Comparison of ENCODE assay signal across 16 cellular contexts in the genomic region with DNA sequence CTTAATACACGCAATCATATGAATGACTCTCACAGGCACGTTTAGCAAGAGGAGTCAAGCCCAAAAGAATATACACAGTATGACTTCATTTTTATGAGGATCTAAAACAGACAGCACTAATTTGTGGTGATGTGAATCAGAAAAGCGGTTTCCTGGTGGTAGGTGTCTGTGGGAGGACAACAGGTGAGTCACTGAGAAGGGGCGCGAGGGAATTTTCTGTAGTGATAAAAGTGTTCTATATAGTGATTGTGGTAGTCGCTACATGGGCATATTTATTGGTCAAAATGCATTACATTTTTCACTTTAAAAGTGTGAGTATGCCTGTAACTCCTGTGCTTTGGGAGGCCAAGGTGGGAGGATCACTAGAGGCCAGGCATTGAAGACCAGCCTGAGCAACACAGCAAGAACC. TPM values are rescaled to one million over a fixed set of nuclear protein-coding genes. Genes with fewer than 3 reads are reported as not detected.
DNase-seq lines count a peak whose midpoint lies in the region; ATAC-seq, FAIRE-seq and TF ChIP-seq lines count a peak whose summit lies in the region.
"Had no signal": no experiment of that assay in that cellular context is flagged by ENCODE, and none has a peak within 500 bp of the region (broad histone marks: within the 10 kb centered on the region; RNA-seq: fewer than 3 reads in every experiment).

No MANE protein-coding gene starts in this region.

- ATAC-seq in foreskin keratinocyte (peak; percentile 87), HepG2 (no peak)

- H4K91ac ChIP-seq in H9 (ENCODE audit: insufficient read length, low read depth, low read length), result no peak overlapping the region

- intact Hi-C loops in HepG2 (cut with micrococcal nuclease; ENCODE audit: unreplicated experiment), result no loop called here

- H2BK120ac ChIP-seq in H9 (ENCODE audit: low read depth, low read length, poor library complexity, severe bottlenecking), result no peak overlapping the region

- H3K79me2 ChIP-seq in HepG2 (ENCODE audit: insufficient read depth, low read length), result no peaks in the 10 kb centered on the region
- H3K79me2 ChIP-seq in H9 (ENCODE audit: insufficient read depth, low read length), result no peaks in the 10 kb centered on the region

- peaks cover 11% of the 10 kb centered on the region for H3K4me1 ChIP-seq in foreskin keratinocyte
- peaks cover 9% of the 10 kb centered on the region for H3K4me1 ChIP-seq in HepG2 (ENCODE audit: insufficient read depth, low read length)
- no peaks in the 10 kb centered on the region for H3K4me1 ChIP-seq in H9 (ENCODE audit: insufficient read depth, low read length)
- H3K4me1 ChIP-seq: thyroid gland had no signal

- TF ChIP-seq POLR2A in HepG2 (IDR thresholded peaks at IDR 0.05; ENCODE audit: insufficient read depth in 1 of 2, low read depth in 2 of 2, low read length in 2 of 2), result no peak

- CTCF ChIA-PET in HepG2 (lab: Yijun Ruan, JAX; ENCODE audit: low intra/inter-chr PET ratio, low total read pairs), result no interaction called here

- H2BK20ac ChIP-seq in H9 (ENCODE audit: low read depth, low read length, poor library complexity, severe bottlenecking), result no peak overlapping the region

- H2BK12ac ChIP-seq in H9 (ENCODE audit: insufficient read length, low read depth, low read length), result no peak overlapping the region

- 61% methylated on average over 6 of the region's 6 CpGs for WGBS in HepG2 (ENCODE audit: low lambda C conversion rate)
- no CpG with 5 or more reads among the region's 6 CpGs for WGBS in H9 (ENCODE audit: extremely low coverage, insufficient read length, low lambda C conversion rate)

- peak; percentile 77 for DNase-seq in activated naive CD4-positive, alpha-beta T cell treated with Interleukin-2 at 50 U/mL for 16 hours
- DNase-seq in activated naive CD4-positive, alpha-beta T cell (lab: John Stamatoyannopoulos, UW), result no peak
- DNase-seq in activated T-cell treated with anti-CD3 and anti-CD28 coated beads, Interleukin-2, amount 50 U/mL, for 48 hours, result peak; percentile 71 to 78
- DNase-seq in foreskin keratinocyte (peak; percentile 82 to 84), HepG2 (ENCODE audit: low spot score) (no peak), H9 (no peak), NCI-H1436 treated with DMSO at 0.1 percent for 48 hours (lab: John Stamatoyannopoulos, UW) (no peak)
- DNase-seq: cortex of kidney, DMS79 treated with DMSO at 0.1 percent for 48 hours, kidney, MM.1S, NCI-H510A, thyroid gland had no signal

- H3K4me3 Mint-ChIP-seq in stimulated activated naive CD8-positive, alpha-beta T cell treated with anti-CD3 and anti-CD28 coated beads, Interleukin-15, Interleukin-2, amounts not matched to agents 100 ng/mL and 50 ng/mL, for 24 hours, result no peak overlapping the region
- no peak overlapping the region for H3K4me3 Mint-ChIP-seq in H9
- H3K4me3 Mint-ChIP-seq: naive thymus-derived CD8-positive, alpha-beta T cell had no signal

- H3K9ac ChIP-seq in HepG2 (ENCODE audit: insufficient read depth, low read depth, low read length) (no peak overlapping the region), H9 (ENCODE audit: extremely low read depth, insufficient read length, low read length) (no peak overlapping the region)

- H3K14ac ChIP-seq in H9 (ENCODE audit: insufficient read depth, low read length), result no peak overlapping the region

- POLR2A ChIA-PET in HepG2 (lab: Yijun Ruan, JAX), result no interaction called here

- no peak overlapping the region for H2BK5ac ChIP-seq in H9 (ENCODE audit: insufficient read length, low read length)

- H4K20me1 ChIP-seq in HepG2 (ENCODE audit: insufficient read depth, low read length) (no peaks in the 10 kb centered on the region), H9 (ENCODE audit: control insufficient read depth, insufficient read depth, insufficient read length) (no peaks in the 10 kb centered on the region)

- H3K4me3 ChIP-seq in HepG2 (replicated peaks in 1 of 3; ENCODE audit: insufficient read depth in 1 of 3, low read depth in 2 of 3, low read length in 3 of 3), result no peak overlapping the region
- H3K4me3 ChIP-seq: SK-N-MC, thyroid gland had no signal

- no peak for TF ChIP-seq RAD21 in HepG2 (CRISPR knock-in tag; IDR thresholded peaks at IDR 0.05)

- no peak overlapping the region for H2BK15ac ChIP-seq in H9 (ENCODE audit: low read depth, low read length)

- H3K27me3 ChIP-seq in foreskin keratinocyte (no peaks in the 10 kb centered on the region), HepG2 (ENCODE audit: control insufficient read depth in 1 of 2, insufficient read depth in 2 of 2, low read length in 2 of 2) (peaks cover 0 to 10% of the 10 kb centered on the region in 2 experiments; a peak in 3 of 5 replicates), H9 (ENCODE audit: insufficient read depth, low read length) (no peaks in the 10 kb centered on the region)
- H3K27me3 ChIP-seq: thyroid gland had no signal

- no peak overlapping the region for H3K4ac ChIP-seq in H9 (ENCODE audit: low read depth, low read length)

- no peak for TF ChIP-seq CTCF in foreskin keratinocyte (conservative IDR thresholded peaks at IDR 0.05)
- TF ChIP-seq CTCF in HepG2 (CRISPR knock-in tag; IDR thresholded peaks at IDR 0.05), result no peak
- no peak for TF ChIP-seq CTCF in H9 (conservative IDR thresholded peaks at IDR 0.05)

- no peak overlapping the region for H3T11ph ChIP-seq in H9 (ENCODE audit: low read length)

- peaks cover 10% of the 10 kb centered on the region for H3K27me3 Mint-ChIP-seq in stimulated activated naive CD8-positive, alpha-beta T cell treated with anti-CD3 and anti-CD28 coated beads, Interleukin-15, Interleukin-2, amounts not matched to agents 100 ng/mL and 50 ng/mL, for 24 hours
- H3K27me3 Mint-ChIP-seq in H9 (ENCODE audit: low read depth), result no peaks in the 10 kb centered on the region; the same call in 1 of the 2 replicates

- no peak overlapping the region for H3K23ac ChIP-seq in H9 (ENCODE audit: insufficient read length, low read depth, low read length)

- H4K5ac ChIP-seq in H9 (ENCODE audit: insufficient read length, low read depth, low read length), result no peak overlapping the region

- H3K36me3 Mint-ChIP-seq in stimulated activated naive CD8-positive, alpha-beta T cell treated with anti-CD3 and anti-CD28 coated beads, Interleukin-15, Interleukin-2, amounts not matched to agents 100 ng/mL and 50 ng/mL, for 24 hours (ENCODE audit: low read depth), result no peaks in the 10 kb centered on the region
- H3K36me3 Mint-ChIP-seq in H9 (ENCODE audit: insufficient read depth in 1 of 3, low read depth in 3 of 3), result peaks cover 0 to 4% (median 2%) of the 10 kb centered on the region in 3 experiments; a peak in 4 of 7 replicates
- H3K36me3 Mint-ChIP-seq: naive thymus-derived CD8-positive, alpha-beta T cell had no signal

- TF ChIP-seq EP300 in HepG2 (IDR thresholded peaks at IDR 0.05; ENCODE audit: low read depth in 2 of 2, low read length in 2 of 2) (no peak), HepG2 (CRISPR knock-in tag; IDR thresholded peaks at IDR 0.05; ENCODE audit: borderline replicate concordance) (no peak)

- H3K9me3 ChIP-seq in HepG2 (ENCODE audit: low read length), result no peaks in the 10 kb centered on the region
- no peaks in the 10 kb centered on the region for H3K9me3 ChIP-seq in H9 (ENCODE audit: control insufficient read depth, low read depth, low read length)
- H3K9me3 ChIP-seq: thyroid gland had no signal

- no peaks in the 10 kb centered on the region for H3K9me3 Mint-ChIP-seq in stimulated activated naive CD8-positive, alpha-beta T cell treated with anti-CD3 and anti-CD28 coated beads, Interleukin-15, Interleukin-2, amounts not matched to agents 100 ng/mL and 50 ng/mL, for 24 hours
- peaks cover 0 to 3% of the 10 kb centered on the region in 2 experiments; a peak in 1 of 5 replicates for H3K9me3 Mint-ChIP-seq in H9
- H3K9me3 Mint-ChIP-seq: naive thymus-derived CD8-positive, alpha-beta T cell had no signal

- BruUV-seq in HepG2 (replicated peaks; lab: Mats Ljungman, UMichigan), result no TSS peak

- H3K4me1 Mint-ChIP-seq in stimulated activated naive CD8-positive, alpha-beta T cell treated with anti-CD3 and anti-CD28 coated beads, Interleukin-15, Interleukin-2, amounts not matched to agents 100 ng/mL and 50 ng/mL, for 24 hours (ENCODE audit: low read depth), result peaks cover 32% of the 10 kb centered on the region
- H3K4me1 Mint-ChIP-seq in H9, result peaks cover 0 to 3% of the 10 kb centered on the region in 2 experiments; a peak in 1 of 4 replicates
- H3K4me1 Mint-ChIP-seq: naive thymus-derived CD8-positive, alpha-beta T cell had no signal

- FAIRE-seq in HepG2 (lab: Jason Lieb, UNC), result no peak
- FAIRE-seq: kidney had no signal

- no peak overlapping the region for H2AK5ac ChIP-seq in H9 (ENCODE audit: insufficient read length, low read length)

- H3K27ac ChIP-seq in foreskin keratinocyte, result no peak overlapping the region
- H3K27ac ChIP-seq in HepG2 (ENCODE audit: extremely low read length, insufficient read depth, low read length), result no peak overlapping the region
- no peak overlapping the region for H3K27ac ChIP-seq in H9 (ENCODE audit: insufficient read length, low read depth, low read length)
- H3K27ac ChIP-seq: SK-N-MC, thyroid gland had no signal

- no peaks in the 10 kb centered on the region for H3K79me1 ChIP-seq in H9 (ENCODE audit: insufficient read depth, low read depth, low read length, poor library complexity, severe bottlenecking)

- in situ Hi-C loops in HepG2 (cut with HindIII; ENCODE audit: extremely low pct_ligation_motif_present, low pct_unique_long_range_greater_than_20kb), result no loop called here

- H3K27ac Mint-ChIP-seq in stimulated activated naive CD8-positive, alpha-beta T cell treated with anti-CD3 and anti-CD28 coated beads, Interleukin-15, Interleukin-2, amounts not matched to agents 100 ng/mL and 50 ng/mL, for 24 hours, result peak overlapping the region; percentile 74
- no peak overlapping the region for H3K27ac Mint-ChIP-seq in H9

- no peaks in the 10 kb centered on the region for H3K23me2 ChIP-seq in H9 (ENCODE audit: insufficient read length, low read depth, low read length, poor library complexity, severe bottlenecking)

- no peaks in the 10 kb centered on the region for H3K36me3 ChIP-seq in HepG2 (replicated peaks in 1 of 2; ENCODE audit: control insufficient read depth in 1 of 2, insufficient read depth in 2 of 2, low read length in 2 of 2)
- H3K36me3 ChIP-seq: thyroid gland had no signal

- H3K56ac ChIP-seq in H9 (ENCODE audit: insufficient read length, low read depth, low read length), result no peak overlapping the region

- H3K18ac ChIP-seq in H9 (ENCODE audit: insufficient read length, low read depth, low read length), result no peak overlapping the region

- H2AFZ ChIP-seq in HepG2 (ENCODE audit: low read length) (no peak overlapping the region), H9 (ENCODE audit: low read length) (no peak overlapping the region)

- H4K8ac ChIP-seq in H9 (replicated peaks; ENCODE audit: insufficient read length, low read depth, low read length), result no peak overlapping the region

- no peak overlapping the region for H3K4me2 ChIP-seq in HepG2 (ENCODE audit: low read depth, low read length)
- H3K4me2 ChIP-seq in H9 (ENCODE audit: insufficient read depth, insufficient read length, low read length), result no peak overlapping the region

RNA-seq across cellular contexts. Expression of a gene that starts 7.6 kb away (rescaled TPM):
- 34.9 and 35.7 TPM in 2 replicates for total RNA-seq in foreskin keratinocyte
- polyA plus RNA-seq in foreskin keratinocyte, result 3.9 and 4.9 TPM in 2 replicates
- 26.7 and 30.9 TPM in 2 replicates for total RNA-seq in HepG2 (2016; rRNA removed; fragmentation: Illumina TruSeq; extraction: Trizol)
- 6.9 and 8.1 TPM in 2 replicates for total RNA-seq in HepG2 (2016; cell fraction: cytosol; rRNA removed; fragmentation: Illumina TruSeq; extraction: Trizol; ENCODE audit: low read depth)
- total RNA-seq in HepG2 (2016; cell fraction: insoluble cytoplasmic fraction; rRNA removed; fragmentation: Illumina TruSeq; extraction: Trizol), result 24.9 and 33.4 TPM in 2 replicates
- 10.5 and 13.0 TPM in 2 replicates for total RNA-seq in HepG2 (2016; cell fraction: membrane; rRNA removed; fragmentation: Illumina TruSeq; extraction: Trizol)
- 75.1 and 92.8 TPM in 2 replicates for total RNA-seq in HepG2 (2016; cell fraction: nucleus; rRNA removed; fragmentation: Illumina TruSeq; extraction: Trizol)
- polyA plus RNA-seq in HepG2 (2011; rRNA removed), result 43.6 and 49.2 TPM in 2 replicates
- 25.1 and 25.7 TPM in 2 replicates for polyA plus RNA-seq in HepG2 (2011; cell fraction: cytosol; rRNA removed)
- 154 and 160 TPM in 2 replicates for polyA plus RNA-seq in HepG2 (2011; cell fraction: nucleus; rRNA removed)
- 30.0 and 33.6 TPM in 2 replicates for polyA plus RNA-seq in HepG2 (2012)
- polyA plus RNA-seq in HepG2 (2016; cell fraction: cytosol; fragmentation: Illumina TruSeq; extraction: Trizol; ENCODE audit: low read depth), result 0.53 and 1.5 TPM in 2 replicates
- polyA plus RNA-seq in HepG2 (2016; cell fraction: insoluble cytoplasmic fraction; fragmentation: Illumina TruSeq; extraction: Trizol; ENCODE audit: low read depth), result 17.2 and 18.0 TPM in 2 replicates
- polyA plus RNA-seq in HepG2 (2016; cell fraction: membrane; fragmentation: Illumina TruSeq; extraction: Trizol; ENCODE audit: low read depth), result 1.1 and 1.6 TPM in 2 replicates
- polyA plus RNA-seq in HepG2 (2016; cell fraction: nucleus; fragmentation: Illumina TruSeq; extraction: Trizol; ENCODE audit: insufficient read depth, low read depth), result 103 and 113 TPM in 2 replicates
- 70.9 TPM in 2 replicates for polyA minus RNA-seq in HepG2 (2011; rRNA and poly(A)+ RNA removed; ENCODE audit: low replicate concordance)
- 19.3 and 29.4 TPM in 2 replicates for polyA minus RNA-seq in HepG2 (2011; cell fraction: cytosol; rRNA and poly(A)+ RNA removed)
- 205 and 259 TPM in 2 replicates for polyA minus RNA-seq in HepG2 (2011; cell fraction: nucleus; rRNA and poly(A)+ RNA removed)
- 106 and 114 TPM in 2 replicates for total RNA-seq in H9 (2021)

Comparison
In these comparisons a context has a peak if more than half of its experiments do, and no peak if none do; other contexts are left out.
1. DNase-seq: peak in activated naive CD4-positive, alpha-beta T cell treated with Interleukin-2 at 50 U/mL for 16 hours (single experiment), activated T-cell treated with anti-CD3 and anti-CD28 coated beads, Interleukin-2, amount 50 U/mL, for 48 hours (2 of 2) and foreskin keratinocyte (2 of 2); none in activated naive CD4-positive, alpha-beta T cell (0 of 4), HepG2 (single experiment), H9 (single experiment) and NCI-H1436 treated with DMSO at 0.1 percent for 48 hours (single experiment).